In genomic region chr2:218252509-218253247, GRCh38 we compare ENCODE assay signal across 9 cellular contexts. TPM values are rescaled to one million over a fixed set of nuclear protein-coding genes. Genes with fewer than 3 reads are reported as not detected.
DNase-seq lines count a peak whose midpoint lies in the region; ATAC-seq and TF ChIP-seq lines count a peak whose summit lies in the region.
"Had no signal": no experiment of that assay in that cellular context is flagged by ENCODE, and none has a peak within 500 bp of the region (broad histone marks: within the 10 kb centered on the region; RNA-seq: fewer than 3 reads in every experiment).

No MANE protein-coding gene starts in this region.

- H3K9me3 Mint-ChIP-seq in stimulated activated naive CD8-positive, alpha-beta T cell treated with anti-CD3 and anti-CD28 coated beads, Interleukin-15, amount 100 ng/mL, for 72 hours: no peaks in the 10 kb centered on the region
- no peaks in the 10 kb centered on the region for H3K9me3 Mint-ChIP-seq in activated CD8-positive, alpha-beta T cell treated with anti-CD3 and anti-CD28 coated beads for 36 hours

- peak; percentile 23 for ATAC-seq in stimulated activated naive CD8-positive, alpha-beta T cell treated with anti-CD3 and anti-CD28 coated beads, Interleukin-15, Interleukin-2, amounts not matched to agents 100 U/mL and 50 U/mL, for 24 hours
- ATAC-seq in stimulated activated naive CD8-positive, alpha-beta T cell treated with anti-CD3 and anti-CD28 coated beads, Interleukin-15, amount 100 ng/mL, for 72 hours: no peak
- no peak for ATAC-seq in activated CD8-positive, alpha-beta T cell treated with anti-CD3 and anti-CD28 coated beads for 36 hours
- ATAC-seq in left ventricle myocardium superior: peak; percentile 44
- no peak for ATAC-seq in GM18868 (IDR thresholded peaks at IDR 0.05; ENCODE audit: unreplicated experiment)
- no peak for ATAC-seq in HG02884 (IDR thresholded peaks at IDR 0.05; ENCODE audit: unreplicated experiment)
- ATAC-seq: left lobe of liver had no signal

- H3K36me3 Mint-ChIP-seq in activated CD8-positive, alpha-beta T cell treated with anti-CD3 and anti-CD28 coated beads for 36 hours (ENCODE audit: low read depth): peaks cover 62% of the 10 kb centered on the region

- H3K4me1 Mint-ChIP-seq in stimulated activated naive CD8-positive, alpha-beta T cell treated with anti-CD3 and anti-CD28 coated beads, Interleukin-15, amount 100 ng/mL, for 72 hours: peaks cover 59% of the 10 kb centered on the region
- H3K4me1 Mint-ChIP-seq in activated CD8-positive, alpha-beta T cell treated with anti-CD3 and anti-CD28 coated beads for 36 hours (ENCODE audit: low read depth): peaks cover 38% of the 10 kb centered on the region

- DNase-seq in stimulated activated naive CD8-positive, alpha-beta T cell treated with anti-CD3 and anti-CD28 coated beads, Interleukin-15, Interleukin-2, amounts not matched to agents 100 U/mL and 50 U/mL, for 24 hours: no peak
- DNase-seq in stimulated activated naive CD8-positive, alpha-beta T cell treated with anti-CD3 and anti-CD28 coated beads, Interleukin-15, amount 100 ng/mL, for 72 hours: no peak
- no peak for DNase-seq in activated CD8-positive, alpha-beta T cell treated with anti-CD3 and anti-CD28 coated beads for 36 hours
- no peak for DNase-seq in left ventricle myocardium superior
- no peak for DNase-seq in COR-L47 (lab: John Stamatoyannopoulos, UW)
- no peak for DNase-seq in erythroblast (lab: John Stamatoyannopoulos, UW)

- no peak for TF ChIP-seq POLR2A in erythroblast (IDR thresholded peaks at IDR 0.05; ENCODE audit: low read length)

- no peak for TF ChIP-seq CTCF in activated CD8-positive, alpha-beta T cell treated with anti-CD3 and anti-CD28 coated beads for 36 hours (IDR thresholded peaks at IDR 0.05)

- CTCF ChIA-PET in activated CD8-positive, alpha-beta T cell treated with anti-CD3 and anti-CD28 coated beads for 36 hours (lab: Charles Lee): interaction anchor here (0.8 to 1.6 kb wide), 5 partner anchors 18 to 71 kb away, joined by 3 to 4 read pairs (median 4); partner anchors contain the start of genes AAMP and PNKD

- intact Hi-C loops in activated CD8-positive, alpha-beta T cell treated with anti-CD3 and anti-CD28 coated beads for 36 hours (cut with micrococcal nuclease): no loop called here
- intact Hi-C loops in left ventricle myocardium superior (cut with micrococcal nuclease): no loop called here

- H3K27me3 Mint-ChIP-seq in stimulated activated naive CD8-positive, alpha-beta T cell treated with anti-CD3 and anti-CD28 coated beads, Interleukin-15, amount 100 ng/mL, for 72 hours: no peaks in the 10 kb centered on the region
- no peaks in the 10 kb centered on the region for H3K27me3 Mint-ChIP-seq in activated CD8-positive, alpha-beta T cell treated with anti-CD3 and anti-CD28 coated beads for 36 hours

- H3K27ac Mint-ChIP-seq in stimulated activated naive CD8-positive, alpha-beta T cell treated with anti-CD3 and anti-CD28 coated beads, Interleukin-15, amount 100 ng/mL, for 72 hours: peak overlapping the region in 1 of 2 donors; percentile 88
- peak overlapping the region; percentile 63 for H3K27ac Mint-ChIP-seq in activated CD8-positive, alpha-beta T cell treated with anti-CD3 and anti-CD28 coated beads for 36 hours

- POLR2A ChIA-PET in activated CD8-positive, alpha-beta T cell treated with anti-CD3 and anti-CD28 coated beads for 36 hours (lab: Charles Lee): interaction anchor here (0.9 to 4.2 kb wide), 9 partner anchors 8 to 54 kb away, joined by 3 to 31 read pairs (median 5); partner anchors contain the start of gene GPBAR1

- H3K4me3 Mint-ChIP-seq in stimulated activated naive CD8-positive, alpha-beta T cell treated with anti-CD3 and anti-CD28 coated beads, Interleukin-15, amount 100 ng/mL, for 72 hours: no peak overlapping the region
- H3K4me3 Mint-ChIP-seq in activated CD8-positive, alpha-beta T cell treated with anti-CD3 and anti-CD28 coated beads for 36 hours: no peak overlapping the region

RNA-seq across cellular contexts. Expression of gene GPBAR1, which starts 8.1 kb away (rescaled TPM):
- total RNA-seq in activated CD8-positive, alpha-beta T cell treated with anti-CD3 and anti-CD28 coated beads for 36 hours: under 1 TPM; 0.16 to 0.45 TPM
- total RNA-seq in left ventricle myocardium superior: 0.67 TPM

RNA-seq across cellular contexts. Expression of gene AAMP, which starts 17.3 kb away (rescaled TPM):
- total RNA-seq in activated CD8-positive, alpha-beta T cell treated with anti-CD3 and anti-CD28 coated beads for 36 hours: 10 to 100 TPM; 75.8 to 82.8 TPM
- 47.7 TPM for total RNA-seq in left ventricle myocardium superior

RNA-seq across cellular contexts. Expression of gene PNKD, which starts 17.6 kb away (rescaled TPM):
- total RNA-seq in activated CD8-positive, alpha-beta T cell treated with anti-CD3 and anti-CD28 coated beads for 36 hours: 10 to 100 TPM; 19.8 to 24.4 TPM
- total RNA-seq in left ventricle myocardium superior: 67.1 TPM

RNA-seq across cellular contexts. Expression of gene ARPC2, which starts 35.7 kb away (rescaled TPM):
- total RNA-seq in activated CD8-positive, alpha-beta T cell treated with anti-CD3 and anti-CD28 coated beads for 36 hours: 100 to 1,000 TPM; 636 to 644 TPM
- total RNA-seq in left ventricle myocardium superior: 139 TPM

RNA-seq across cellular contexts. Expression of gene TMBIM1, which starts 39.6 kb away (rescaled TPM):
- total RNA-seq in activated CD8-positive, alpha-beta T cell treated with anti-CD3 and anti-CD28 coated beads for 36 hours: 10 to 100 TPM; 53.5 to 57.9 TPM
- 109 TPM for total RNA-seq in left ventricle myocardium superior

Comparison
In these comparisons a context has a peak if more than half of its experiments do, and no peak if none do; other contexts are left out.
1. ATAC-seq: peak in stimulated activated naive CD8-positive, alpha-beta T cell treated with anti-CD3 and anti-CD28 coated beads, Interleukin-15, Interleukin-2, amounts not matched to agents 100 U/mL and 50 U/mL, for 24 hours (single experiment) and left ventricle myocardium superior (single experiment); none in stimulated activated naive CD8-positive, alpha-beta T cell treated with anti-CD3 and anti-CD28 coated beads, Interleukin-15, amount 100 ng/mL, for 72 hours (single experiment), activated CD8-positive, alpha-beta T cell treated with anti-CD3 and anti-CD28 coated beads for 36 hours (single experiment), GM18868 (single experiment) and HG02884 (single experiment).